ENCODE assay signal across 7 cellular contexts in the genomic region with DNA sequence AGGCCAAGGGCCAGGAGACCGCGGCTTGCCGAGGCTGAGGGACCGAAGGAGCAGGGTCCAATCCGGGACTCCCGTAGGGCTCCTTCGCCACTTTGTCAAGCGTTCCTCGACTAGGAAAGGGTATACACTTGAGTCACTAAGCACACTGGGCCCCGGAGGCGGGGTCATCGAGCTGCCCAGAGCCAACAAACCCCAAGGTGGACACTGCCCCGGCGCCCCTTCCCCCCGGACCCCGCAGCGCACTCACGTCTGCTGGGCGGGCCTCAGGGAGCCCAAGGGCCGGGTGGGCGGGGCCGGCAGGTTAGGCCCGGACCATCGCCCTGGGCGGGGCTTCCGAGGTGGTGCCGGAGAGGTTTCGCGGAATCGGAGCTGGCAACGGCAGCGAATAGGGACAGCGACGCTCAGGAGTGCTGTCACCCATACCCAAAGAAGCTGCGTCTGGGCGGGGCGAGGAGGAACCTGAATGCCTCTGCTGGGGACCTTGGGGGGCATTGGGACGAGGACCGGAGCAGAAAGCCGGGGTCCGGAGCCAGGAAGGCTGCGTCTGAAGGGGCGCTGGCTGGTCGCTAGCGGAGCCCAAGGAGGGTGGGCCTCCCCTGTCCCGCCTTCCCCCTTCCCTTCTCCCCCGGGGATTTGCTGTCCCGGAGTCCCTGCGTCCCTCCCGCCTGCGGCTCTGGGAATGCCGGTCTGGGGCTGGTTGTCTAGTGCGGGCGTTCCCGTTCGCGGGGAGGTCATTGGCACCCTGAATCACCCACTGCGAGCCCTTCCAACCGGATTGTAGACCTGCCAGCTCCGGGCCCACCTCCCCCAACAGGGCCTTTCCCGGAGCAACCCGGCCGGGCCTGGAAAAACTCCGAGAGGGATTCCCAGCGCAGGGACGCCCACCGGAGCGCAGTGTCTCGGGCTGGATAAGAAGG.
A peak's percentile ranks its signal among the peaks of the same experiment; 100 is the strongest.
DNase-seq lines count a peak whose midpoint lies in the region; TF ChIP-seq lines count a peak whose summit lies in the region.

No MANE protein-coding gene starts in this region.

- TF ChIP-seq CTCF in ascending aorta (IDR thresholded peaks at IDR 0.05), result no peak

- H3K36me3 ChIP-seq in ascending aorta, result peaks cover 20 to 26% of the 10 kb centered on the region in 2 donors

- H3K27me3 ChIP-seq in ascending aorta, result no peaks in the 10 kb centered on the region

- H3K4me1 ChIP-seq in ascending aorta, result peaks cover 19 to 48% of the 10 kb centered on the region in 2 donors

- peak; percentile 5 for DNase-seq in HCEC 1CT
- DNase-seq in SW 1271 (lab: John Stamatoyannopoulos, UW), result peak; percentile 53 to 56
- peak in 1 of 2 donors; percentile 68 for DNase-seq in ascending aorta (ENCODE audit: low spot score in 2 of 2)
- DNase-seq in stimulated activated CD4-positive, alpha-beta T cell treated with anti-CD3 and anti-CD28 coated beads, Interleukin-1b, Interleukin-23, amount 100 ng/mL, for 48 hours, result peak; percentile 80
- no peak for DNase-seq in AG08395 (ENCODE audit: low spot score)
- no peak for DNase-seq in SKM-1 treated with dmso at 0.1 percent for 144 hours (lab: John Stamatoyannopoulos, UW; ENCODE audit: unreplicated experiment)

- peak overlapping the region in 1 of 2 donors; percentile 2 for H3K27ac ChIP-seq in ascending aorta

- H3K4me3 ChIP-seq in ascending aorta (peak overlapping the region; percentile 55 to 62), iPS-18c (ENCODE audit: insufficient read depth, low read depth, low read length) (peak overlapping the region; percentile 62)

- H3K9me3 ChIP-seq in ascending aorta, result no peaks in the 10 kb centered on the region
- peaks cover 4% of the 10 kb centered on the region for H3K9me3 ChIP-seq in iPS-18c (ENCODE audit: control insufficient read depth, insufficient read depth, low read length)

- intact Hi-C loops in ascending aorta (cut with DNase I), result no loop called here

Comparison
In these comparisons a context has a peak if more than half of its experiments do, and no peak if none do; other contexts are left out.
1. DNase-seq: peak in HCEC 1CT (single experiment), SW 1271 (2 of 2) and stimulated activated CD4-positive, alpha-beta T cell treated with anti-CD3 and anti-CD28 coated beads, Interleukin-1b, Interleukin-23, amount 100 ng/mL, for 48 hours (single experiment); none in AG08395 (single experiment) and SKM-1 treated with dmso at 0.1 percent for 144 hours (single experiment).